In the genomic region with DNA sequence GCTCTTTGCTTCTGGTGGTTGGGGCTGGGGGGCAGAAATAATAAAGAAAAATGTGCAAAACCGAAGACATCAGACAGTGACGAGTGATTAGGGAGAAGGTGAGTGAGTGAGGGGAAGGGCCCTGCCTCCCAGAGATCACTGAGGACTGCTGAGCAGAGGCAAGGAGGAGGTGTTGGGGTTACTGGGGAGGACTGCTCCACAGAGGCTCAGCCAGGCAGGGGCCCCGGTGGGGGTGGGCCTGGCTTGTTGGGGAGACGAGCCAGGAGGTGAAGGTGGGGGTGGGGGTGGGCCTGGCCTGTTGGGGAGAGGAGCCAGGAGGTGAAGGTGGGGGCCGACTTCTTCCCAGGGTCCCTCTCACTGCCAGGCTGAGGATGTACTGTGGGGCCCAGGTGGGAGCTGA, we compare ENCODE assay signal across 23 cellular contexts. TPM values are rescaled to one million over a fixed set of nuclear protein-coding genes. Genes with fewer than 3 reads are reported as not detected.
DNase-seq lines count a peak whose midpoint lies in the region; ATAC-seq and TF ChIP-seq lines count a peak whose summit lies in the region.
"Had no signal": no experiment of that assay in that cellular context is flagged by ENCODE, and none has a peak within 500 bp of the region (broad histone marks: within the 10 kb centered on the region; RNA-seq: fewer than 3 reads in every experiment).

No MANE protein-coding gene starts in this region.

- intact Hi-C loops in Right ventricle myocardium inferior (cut with DNase I), result no loop called here
- intact Hi-C loops in left ventricle myocardium superior (cut with micrococcal nuclease), result no loop called here

- H3K36me3 Mint-ChIP-seq in mesothelial cell of epicardium, result no peaks in the 10 kb centered on the region
- H3K36me3 Mint-ChIP-seq in stimulated activated memory B cell treated with anti-CD40 and anti-IgM and Interleukin-4, amounts not matched to agents 10 μg/mL and 1 μg/mL and 100 μg/mL, for 72 hours, result peaks cover 5% of the 10 kb centered on the region

- no peak overlapping the region for H3K27ac Mint-ChIP-seq in mesothelial cell of epicardium
- H3K27ac Mint-ChIP-seq in stimulated activated memory B cell treated with anti-CD40 and anti-IgM and Interleukin-4, amounts not matched to agents 10 μg/mL and 1 μg/mL and 100 μg/mL, for 72 hours, result no peak overlapping the region
- H3K27ac Mint-ChIP-seq: GM23338 had no signal

- H3K4me1 ChIP-seq in NT2/D1 (ENCODE audit: insufficient read depth, insufficient read length), result peaks cover 9% of the 10 kb centered on the region
- H3K4me1 ChIP-seq: SJCRH30 had no signal

- peaks cover 33% of the 10 kb centered on the region for H3K27me3 ChIP-seq in NT2/D1 (ENCODE audit: insufficient read depth, insufficient read length)

- H3K4me1 Mint-ChIP-seq in mesothelial cell of epicardium, result peaks cover 6% of the 10 kb centered on the region
- H3K4me1 Mint-ChIP-seq in stimulated activated memory B cell treated with anti-CD40 and anti-IgM and Interleukin-4, amounts not matched to agents 10 μg/mL and 1 μg/mL and 100 μg/mL, for 72 hours, result peaks cover 50% of the 10 kb centered on the region
- H3K4me1 Mint-ChIP-seq: GM23338 had no signal

- peak; percentile 21 for DNase-seq in Right ventricle myocardium inferior (ENCODE audit: missing footprints)
- no peak for DNase-seq in left ventricle myocardium superior
- DNase-seq in NT2/D1 (ENCODE audit: low read depth, low spot score), result no peak
- DNase-seq in mesothelial cell of epicardium (ENCODE audit: low spot score in 2 of 2, unreplicated experiment in 2 of 2), result no peak
- no peak for DNase-seq in AG08396 (ENCODE audit: low spot score)
- DNase-seq in cerebellar nuclear complex (lab: John Stamatoyannopoulos, UW), result no peak
- DNase-seq: Calu3; DMS79; MV-4-11; NCI-H1417; NCI-H187 treated with DMSO at 0.1 percent for 48 hours; NCI-H2171; NCI-H446; NCI-H69; NK-92 treated with Interleukin-12 subunit alpha and Interleukin-12 subunit beta, amount 100 ng/mL, for 24 hours; PC-3; SJCRH30 had no signal

- H3K9me3 ChIP-seq in NT2/D1 (ENCODE audit: insufficient read depth, low read length), result no peaks in the 10 kb centered on the region
- H3K9me3 ChIP-seq: SJCRH30 had no signal

- no peak for TF ChIP-seq CTCF in mesothelial cell of epicardium (IDR thresholded peaks at IDR 0.05; ENCODE audit: unreplicated experiment)

- H3K4me3 Mint-ChIP-seq in mesothelial cell of epicardium, result peak overlapping the region; percentile 42
- peak overlapping the region; percentile 9 for H3K4me3 Mint-ChIP-seq in stimulated activated memory B cell treated with anti-CD40 and anti-IgM and Interleukin-4, amounts not matched to agents 10 μg/mL and 1 μg/mL and 100 μg/mL, for 72 hours
- H3K4me3 Mint-ChIP-seq: GM23338 had no signal

- no peaks in the 10 kb centered on the region for H3K9me3 Mint-ChIP-seq in mesothelial cell of epicardium
- peaks cover 3% of the 10 kb centered on the region for H3K9me3 Mint-ChIP-seq in stimulated activated memory B cell treated with anti-CD40 and anti-IgM and Interleukin-4, amounts not matched to agents 10 μg/mL and 1 μg/mL and 100 μg/mL, for 72 hours

- no peaks in the 10 kb centered on the region for H3K36me3 ChIP-seq in NT2/D1 (ENCODE audit: insufficient read depth, insufficient read length, low read length)
- H3K36me3 ChIP-seq: SJCRH30 had no signal

- peak overlapping the region; percentile 2 for H3K4me3 ChIP-seq in NT2/D1 (ENCODE audit: insufficient read length, low read depth)
- H3K4me3 ChIP-seq: GM12878, GM23338, K562, SJCRH30 had no signal

- H3K27me3 Mint-ChIP-seq in mesothelial cell of epicardium (ENCODE audit: low read depth), result peaks cover 36% of the 10 kb centered on the region
- peaks cover 36% of the 10 kb centered on the region for H3K27me3 Mint-ChIP-seq in stimulated activated memory B cell treated with anti-CD40 and anti-IgM and Interleukin-4, amounts not matched to agents 10 μg/mL and 1 μg/mL and 100 μg/mL, for 72 hours

- no peak overlapping the region for H3K9ac ChIP-seq in NT2/D1 (ENCODE audit: insufficient read length, low read depth)

- ATAC-seq in Right ventricle myocardium inferior (no peak), left ventricle myocardium superior (no peak), HG02938 (IDR thresholded peaks at IDR 0.05; ENCODE audit: unreplicated experiment) (no peak)
- no peak for ATAC-seq in stimulated activated memory B cell treated with anti-CD40 and anti-IgM and Interleukin-4, amounts not matched to agents 10 μg/mL and 1 μg/mL and 100 μg/mL, for 72 hours
- ATAC-seq: GM12878, GM23338, HCT116, K562, PC-3 had no signal

RNA-seq across cellular contexts. Expression of a gene that starts 2.0 kb away (rescaled TPM):
- total RNA-seq in Right ventricle myocardium inferior (40.5 TPM), left ventricle myocardium superior (53.2 TPM), mesothelial cell of epicardium (70.9 to 74.2 TPM (median 74.1 TPM) in 3 replicates)

RNA-seq across cellular contexts. Expression of a gene that starts 23.4 kb away (rescaled TPM):
- total RNA-seq in Right ventricle myocardium inferior (2.8 TPM), left ventricle myocardium superior (1.8 TPM), mesothelial cell of epicardium (24.5 to 26.4 TPM (median 24.7 TPM) in 3 replicates)

RNA-seq across cellular contexts. Expression of a gene that starts 27.9 kb away (rescaled TPM):
- total RNA-seq in Right ventricle myocardium inferior (1.5 TPM), left ventricle myocardium superior (1.1 TPM), mesothelial cell of epicardium (6.7 to 7.5 TPM (median 7.5 TPM) in 3 replicates)
